In genomic region chr5:6712136-6712581, GRCh38 we compare ENCODE assay signal across 8 cellular contexts. TPM values are rescaled to one million over a fixed set of nuclear protein-coding genes. Genes with fewer than 3 reads are reported as not detected.
DNase-seq lines count a peak whose midpoint lies in the region; ATAC-seq, FAIRE-seq and TF ChIP-seq lines count a peak whose summit lies in the region.

No MANE protein-coding gene starts in this region.

- DNase-seq in AG10803 (ENCODE audit: low read depth) (peak; percentile 60), HS-27A (ENCODE audit: low read depth) (peak; percentile 55), SHP77 (lab: John Stamatoyannopoulos, UW) (peak; percentile 25 to 64), glomerular visceral epithelial cell (ENCODE audit: extremely low spot score) (peak; percentile 58), pancreas (peak; percentile 36 to 85 (median 58)), NCI-H2029 treated with DMSO at 0.1 percent for 48 hours (lab: John Stamatoyannopoulos, UW) (no peak)
- DNase-seq in activated naive CD4-positive, alpha-beta T cell treated with anti-CD3 and anti-CD28 coated beads, Interleukin-2, amount 10 ng/mL, durations not matched to agents 7 days and 5 days = peak; percentile 66

- H3K36me3 Mint-ChIP-seq in activated naive CD4-positive, alpha-beta T cell treated with anti-CD3 and anti-CD28 coated beads, Interleukin-2, amount 10 ng/mL, durations not matched to agents 7 days and 5 days = peaks cover 15% of the 10 kb centered on the region

- peak overlapping the region; percentile 93 to 98 (median 95) for H3K27ac ChIP-seq in pancreas

- peak overlapping the region; percentile 74 for H3K4me3 ChIP-seq in AG10803 (ENCODE audit: low read length)
- H3K4me3 ChIP-seq in pancreas = peak overlapping the region; percentile 50 to 83 (median 69)

- no peaks in the 10 kb centered on the region for H3K36me3 ChIP-seq in pancreas

- CTCF ChIA-PET in activated naive CD4-positive, alpha-beta T cell treated with anti-CD3 and anti-CD28 coated beads, Interleukin-2, amount 10 ng/mL, durations not matched to agents 7 days and 5 days (lab: Charles Lee) = interaction anchor here (1.3 kb wide), 1 partner anchor 33 kb away, joined by 5 read pairs; no protein-coding TSS in a partner anchor

- no peaks in the 10 kb centered on the region for H3K27me3 ChIP-seq in pancreas

- ATAC-seq in GM18909 (IDR thresholded peaks at IDR 0.05; ENCODE audit: poor library complexity, unreplicated experiment) (peak; percentile 9), pancreas (peak; percentile 15 to 47 (median 38))

- 0% methylated on average over 37 of the region's 37 CpGs for WGBS in pancreas, 2 donors

- TF ChIP-seq CTCF in AG10803 (conservative IDR thresholded peaks at IDR 0.05; ENCODE audit: low read length) (no peak; the same call in none of the 2 replicates), pancreas (IDR thresholded peaks at IDR 0.05) (no peak)

- H3K4me3 Mint-ChIP-seq in activated naive CD4-positive, alpha-beta T cell treated with anti-CD3 and anti-CD28 coated beads, Interleukin-2, amount 10 ng/mL, durations not matched to agents 7 days and 5 days = peak overlapping the region; percentile 84

- H3K27me3 Mint-ChIP-seq in activated naive CD4-positive, alpha-beta T cell treated with anti-CD3 and anti-CD28 coated beads, Interleukin-2, amount 10 ng/mL, durations not matched to agents 7 days and 5 days = peaks cover 19% of the 10 kb centered on the region

- H3K4me1 ChIP-seq in pancreas = peaks cover 14 to 23% (median 14%) of the 10 kb centered on the region in 3 donors

- intact Hi-C loops in pancreas (cut with DNase I) = loop anchor here in 1 of 3 donors (10.0 kb wide), 1 partner anchor 77 kb away; the partner anchor contains the start of genes NSUN2 and SRD5A1

- H3K27ac Mint-ChIP-seq in activated naive CD4-positive, alpha-beta T cell treated with anti-CD3 and anti-CD28 coated beads, Interleukin-2, amount 10 ng/mL, durations not matched to agents 7 days and 5 days = peak overlapping the region; percentile 95

- H3K9me3 ChIP-seq in pancreas = no peaks in the 10 kb centered on the region

- H3K4me1 Mint-ChIP-seq in activated naive CD4-positive, alpha-beta T cell treated with anti-CD3 and anti-CD28 coated beads, Interleukin-2, amount 10 ng/mL, durations not matched to agents 7 days and 5 days = peaks cover 39% of the 10 kb centered on the region

- H3K9me3 Mint-ChIP-seq in activated naive CD4-positive, alpha-beta T cell treated with anti-CD3 and anti-CD28 coated beads, Interleukin-2, amount 10 ng/mL, durations not matched to agents 7 days and 5 days = no peaks in the 10 kb centered on the region

- FAIRE-seq in pancreas (lab: Jason Lieb, UNC) = no peak

RNA-seq across cellular contexts. Expression of gene TENT4A, which starts 1.1 kb away (rescaled TPM):
- 10 to 100 TPM in 1 of 6 donors, 1 to 10 TPM in 5; 7.0 to 13.5 (median 8.5) TPM for total RNA-seq in pancreas
- polyA plus RNA-seq in pancreas = 10 to 100 TPM in 1 of 2 donors, 1 to 10 TPM in 1; 8.3 to 13.6 TPM
